In genomic region chr5:134000696-134001453, GRCh38 we compare ENCODE assay signal across 17 cellular contexts. TPM values are rescaled to one million over a fixed set of nuclear protein-coding genes. Genes with fewer than 3 reads are reported as not detected.
DNase-seq lines count a peak whose midpoint lies in the region; ATAC-seq and TF ChIP-seq lines count a peak whose summit lies in the region.
"Had no signal": no experiment of that assay in that cellular context is flagged by ENCODE, and none has a peak within 500 bp of the region (broad histone marks: within the 10 kb centered on the region; RNA-seq: fewer than 3 reads in every experiment).

No MANE protein-coding gene starts in this region.

- no peak for DNase-seq in activated naive CD8-positive, alpha-beta T cell treated with anti-CD3 and anti-CD28 coated beads for 36 hours
- DNase-seq in NB4 (ENCODE audit: low read depth) (no peak), esophagus muscularis mucosa (ENCODE audit: extremely low spot score) (no peak), spleen (peak; percentile 32), NCI-H748 treated with DMSO at 0.1 percent for 48 hours (lab: John Stamatoyannopoulos, UW) (no peak)
- DNase-seq: colonic mucosa, DMS53, NCI-H1105 treated with DMSO at 0.1 percent for 48 hours, NCI-H345, nephron progenitor cell, PC-3, T-helper 1 cell had no signal

- peak overlapping the region; percentile 27 for H3K4me3 Mint-ChIP-seq in activated naive CD8-positive, alpha-beta T cell
- H3K4me3 Mint-ChIP-seq in activated naive CD8-positive, alpha-beta T cell treated with anti-CD3 and anti-CD28 coated beads for 36 hours = no peak overlapping the region
- no peak overlapping the region for H3K4me3 Mint-ChIP-seq in stimulated activated memory B cell treated with anti-CD40 and anti-IgM and Interleukin-4, amounts not matched to agents 10 μg/mL and 1 μg/mL and 100 μg/mL, for 72 hours
- H3K4me3 Mint-ChIP-seq: nephron progenitor cell had no signal

- H3K27ac Mint-ChIP-seq in activated naive CD8-positive, alpha-beta T cell = peak overlapping the region; percentile 41
- H3K27ac Mint-ChIP-seq in activated naive CD8-positive, alpha-beta T cell treated with anti-CD3 and anti-CD28 coated beads for 36 hours = no peak overlapping the region
- no peak overlapping the region for H3K27ac Mint-ChIP-seq in stimulated activated memory B cell treated with anti-CD40 and anti-IgM and Interleukin-4, amounts not matched to agents 10 μg/mL and 1 μg/mL and 100 μg/mL, for 72 hours

- H3K9me3 Mint-ChIP-seq in activated naive CD8-positive, alpha-beta T cell (ENCODE audit: low read depth) = no peaks in the 10 kb centered on the region
- H3K9me3 Mint-ChIP-seq in activated naive CD8-positive, alpha-beta T cell treated with anti-CD3 and anti-CD28 coated beads for 36 hours = no peaks in the 10 kb centered on the region
- H3K9me3 Mint-ChIP-seq in stimulated activated memory B cell treated with anti-CD40 and anti-IgM and Interleukin-4, amounts not matched to agents 10 μg/mL and 1 μg/mL and 100 μg/mL, for 72 hours = no peaks in the 10 kb centered on the region
- H3K9me3 Mint-ChIP-seq: nephron progenitor cell had no signal

- TF ChIP-seq EP300 in esophagus muscularis mucosa (IDR thresholded peaks at IDR 0.05) = no peak

- H3K36me3 Mint-ChIP-seq in activated naive CD8-positive, alpha-beta T cell = peaks cover 8% of the 10 kb centered on the region
- H3K36me3 Mint-ChIP-seq in activated naive CD8-positive, alpha-beta T cell treated with anti-CD3 and anti-CD28 coated beads for 36 hours = peaks cover 45% of the 10 kb centered on the region
- peaks cover 12% of the 10 kb centered on the region for H3K36me3 Mint-ChIP-seq in stimulated activated memory B cell treated with anti-CD40 and anti-IgM and Interleukin-4, amounts not matched to agents 10 μg/mL and 1 μg/mL and 100 μg/mL, for 72 hours

- H3K27me3 Mint-ChIP-seq in activated naive CD8-positive, alpha-beta T cell = no peaks in the 10 kb centered on the region
- no peaks in the 10 kb centered on the region for H3K27me3 Mint-ChIP-seq in activated naive CD8-positive, alpha-beta T cell treated with anti-CD3 and anti-CD28 coated beads for 36 hours
- H3K27me3 Mint-ChIP-seq in stimulated activated memory B cell treated with anti-CD40 and anti-IgM and Interleukin-4, amounts not matched to agents 10 μg/mL and 1 μg/mL and 100 μg/mL, for 72 hours = no peaks in the 10 kb centered on the region

- H3K4me1 Mint-ChIP-seq in activated naive CD8-positive, alpha-beta T cell (ENCODE audit: low read depth) = peaks cover 69% of the 10 kb centered on the region
- peaks cover 52% of the 10 kb centered on the region for H3K4me1 Mint-ChIP-seq in activated naive CD8-positive, alpha-beta T cell treated with anti-CD3 and anti-CD28 coated beads for 36 hours
- peaks cover 71% of the 10 kb centered on the region for H3K4me1 Mint-ChIP-seq in stimulated activated memory B cell treated with anti-CD40 and anti-IgM and Interleukin-4, amounts not matched to agents 10 μg/mL and 1 μg/mL and 100 μg/mL, for 72 hours

- TF ChIP-seq POLR2A in NB4 (IDR thresholded peaks at IDR 0.05; ENCODE audit: extremely low read depth, insufficient read length) (no peak), esophagus muscularis mucosa (IDR thresholded peaks at IDR 0.05; ENCODE audit: low read depth) (no peak), spleen (IDR thresholded peaks at IDR 0.05) (no peak)

- TF ChIP-seq CTCF in NB4 (IDR thresholded peaks at IDR 0.05; ENCODE audit: low read depth, low read length) (no peak), esophagus muscularis mucosa (IDR thresholded peaks at IDR 0.05) (no peak), spleen (IDR thresholded peaks at IDR 0.05 in 8 of 11, conservative IDR thresholded peaks at IDR 0.05 in 3 of 11) (no peak)

- H3K27ac ChIP-seq in esophagus muscularis mucosa (replicated peaks in 1 of 4) (peak overlapping the region in 3 of 4 donors; percentile 28 to 100 (median 36)), spleen (no peak overlapping the region)
- H3K27ac ChIP-seq: colonic mucosa had no signal

- H3K4me1 ChIP-seq in esophagus muscularis mucosa (peaks cover 72 to 85% (median 84%) of the 10 kb centered on the region in 4 donors), spleen (peaks cover 29 to 91% (median 64%) of the 10 kb centered on the region in 6 donors)

- peaks cover 0 to 20% (median 7%) of the 10 kb centered on the region in 4 donors for H3K36me3 ChIP-seq in esophagus muscularis mucosa
- H3K36me3 ChIP-seq in spleen = peaks cover 0 to 18% (median 2%) of the 10 kb centered on the region in 6 donors
- H3K36me3 ChIP-seq: colonic mucosa, thoracic aorta had no signal

- H3K9me3 ChIP-seq in esophagus muscularis mucosa (no peaks in the 10 kb centered on the region), spleen (no peaks in the 10 kb centered on the region)
- H3K9me3 ChIP-seq: colonic mucosa, thoracic aorta had no signal

- 89% methylated on average over 10 of the region's 10 CpGs for WGBS in esophagus muscularis mucosa
- WGBS in spleen, 5 donors = 86 to 91% (median 91%) methylated on average over 10 of the region's 10 CpGs

- H3K4me3 ChIP-seq in NB4 (ENCODE audit: low read depth, low read length) = peak overlapping the region; percentile 11
- no peak overlapping the region for H3K4me3 ChIP-seq in esophagus muscularis mucosa
- H3K4me3 ChIP-seq in spleen = no peak overlapping the region
- H3K4me3 ChIP-seq: colonic mucosa, thoracic aorta had no signal

- intact Hi-C loops in esophagus muscularis mucosa (cut with DNase I) (no loop called here), spleen (cut with DNase I; ENCODE audit: low total_unique reads) (no loop called here)

- H3K27me3 ChIP-seq in esophagus muscularis mucosa (no peaks in the 10 kb centered on the region), spleen (replicated peaks in 1 of 7) (no peaks in the 10 kb centered on the region)
- H3K27me3 ChIP-seq: colonic mucosa had no signal

- no peak for ATAC-seq in stimulated activated memory B cell treated with anti-CD40 and anti-IgM and Interleukin-4, amounts not matched to agents 10 μg/mL and 1 μg/mL and 100 μg/mL, for 72 hours
- ATAC-seq in GM21367 (IDR thresholded peaks at IDR 0.05; ENCODE audit: unreplicated experiment) = no peak
- ATAC-seq: esophagus mucosa, PC-3 had no signal

RNA-seq across cellular contexts. Expression of gene VDAC1, which starts 3.9 kb away (rescaled TPM):
- 100 to 1,000 TPM; 539 to 540 TPM for total RNA-seq in activated naive CD8-positive, alpha-beta T cell treated with anti-CD3 and anti-CD28 coated beads for 36 hours
- 100 to 1,000 TPM; 113 to 125 (median 118) TPM for total RNA-seq in esophagus muscularis mucosa
- total RNA-seq in spleen = 100 to 1,000 TPM in 1 of 7 donors, 10 to 100 TPM in 6; 69.2 to 100 (median 86.4) TPM
- 10 to 100 TPM; 53.3 to 84.0 (median 76.2) TPM for polyA plus RNA-seq in spleen

RNA-seq across cellular contexts. Expression of gene C5orf15, which starts 32.5 kb away (rescaled TPM):
- 10 to 100 TPM; 33.4 to 33.8 TPM for total RNA-seq in activated naive CD8-positive, alpha-beta T cell treated with anti-CD3 and anti-CD28 coated beads for 36 hours
- 10 to 100 TPM; 20.3 to 26.1 (median 22.2) TPM for total RNA-seq in esophagus muscularis mucosa
- 10 to 100 TPM; 25.4 to 49.6 (median 28.6) TPM for total RNA-seq in spleen
- 10 to 100 TPM; 28.1 to 28.8 (median 28.4) TPM for polyA plus RNA-seq in spleen

Comparison
In these comparisons a context has a peak if more than half of its experiments do, and no peak if none do; other contexts are left out.
1. H3K27ac ChIP-seq: peak in esophagus muscularis mucosa (3 of 4); none in spleen (0 of 8).
2. RNA of gene VDAC1, which starts 3.9 kb away (total RNA-seq): 539 to 540 TPM in activated naive CD8-positive, alpha-beta T cell treated with anti-CD3 and anti-CD28 coated beads for 36 hours; 113 to 125 TPM in esophagus muscularis mucosa and 69.2 to 100 TPM in spleen; every median in the first group is over 4 times any median in the second.